10 cellular contexts compared by ENCODE assay signal in genomic region chr21:33212159-33212851, GRCh38. TPM values are rescaled to one million over a fixed set of nuclear protein-coding genes. Genes with fewer than 3 reads are reported as not detected.
DNase-seq lines count a peak whose midpoint lies in the region; ATAC-seq, FAIRE-seq and TF ChIP-seq lines count a peak whose summit lies in the region.
"Had no signal": no experiment of that assay in that cellular context is flagged by ENCODE, and none has a peak within 500 bp of the region (broad histone marks: within the 10 kb centered on the region; RNA-seq: fewer than 3 reads in every experiment).

No MANE protein-coding gene starts in this region.

- H3K27me3 Mint-ChIP-seq in T-helper 17 cell, result no peaks in the 10 kb centered on the region

- H3F3A ChIP-seq in smooth muscle cell (ENCODE audit: low read depth), result peaks cover 11% of the 10 kb centered on the region

- peak overlapping the region; percentile 44 for H3K27ac Mint-ChIP-seq in T-helper 17 cell

- H3K4me2 ChIP-seq in smooth muscle cell, result peak overlapping the region; percentile 68

- H3K4me1 ChIP-seq in smooth muscle cell (ENCODE audit: low read depth), result no peaks in the 10 kb centered on the region
- H3K4me1 ChIP-seq: colonic mucosa, SJSA1 had no signal

- no peak overlapping the region for H3K9ac ChIP-seq in smooth muscle cell (ENCODE audit: low read depth)

- no peaks in the 10 kb centered on the region for H3K9me3 ChIP-seq in T-helper 17 cell (ENCODE audit: control insufficient read depth, low read length, poor library complexity, severe bottlenecking)
- no peaks in the 10 kb centered on the region for H3K9me3 ChIP-seq in smooth muscle cell (replicated peaks; ENCODE audit: low read depth)
- H3K9me3 ChIP-seq: colonic mucosa had no signal

- H3K79me2 ChIP-seq in smooth muscle cell (ENCODE audit: low read depth), result no peaks in the 10 kb centered on the region

- 20% methylated on average over 8 of the region's 8 CpGs for WGBS in smooth muscle cell (ENCODE audit: low lambda C conversion rate)

- H3K36me3 Mint-ChIP-seq in T-helper 17 cell (ENCODE audit: low read depth), result no peaks in the 10 kb centered on the region

- peak overlapping the region; percentile 3 for H3K4me3 Mint-ChIP-seq in T-helper 17 cell

- no peaks in the 10 kb centered on the region for H3K36me3 ChIP-seq in smooth muscle cell (ENCODE audit: low read depth)
- H3K36me3 ChIP-seq: colonic mucosa, SJSA1 had no signal

- H3K27ac ChIP-seq in smooth muscle cell (ENCODE audit: low read depth), result peak overlapping the region; percentile 89
- H3K27ac ChIP-seq: colonic mucosa, SJSA1 had no signal

- no peaks in the 10 kb centered on the region for H4K20me1 ChIP-seq in smooth muscle cell (ENCODE audit: low read depth)

- peak; percentile 24 for ATAC-seq in T-helper 17 cell

- FAIRE-seq in RCC 7860 (lab: Jason Lieb, UNC), result no peak

- H3K4me1 Mint-ChIP-seq in T-helper 17 cell, result peaks cover 41% of the 10 kb centered on the region

- TF ChIP-seq CTCF in fibroblast of mammary gland (conservative IDR thresholded peaks at IDR 0.05; ENCODE audit: control insufficient read depth, insufficient read depth, low read depth, low read length), result no peak
- TF ChIP-seq CTCF in smooth muscle cell (IDR thresholded peaks at IDR 0.05; ENCODE audit: borderline replicate concordance, insufficient read depth, poor library complexity, severe bottlenecking), result no peak

- H3K4me3 ChIP-seq in fibroblast of mammary gland (ENCODE audit: control insufficient read depth, low read depth, low read length) (no peak overlapping the region), smooth muscle cell (peak overlapping the region; percentile 17)
- H3K4me3 ChIP-seq: colonic mucosa, SJSA1 had no signal

- peak overlapping the region; percentile 66 for H2AFZ ChIP-seq in smooth muscle cell (ENCODE audit: low read depth)

- H3K27me3 ChIP-seq in smooth muscle cell (ENCODE audit: low read depth), result no peaks in the 10 kb centered on the region
- H3K27me3 ChIP-seq: colonic mucosa had no signal

- DNase-seq in SIG-M5 treated with dmso at 0.1 percent for 504 hours (lab: John Stamatoyannopoulos, UW; ENCODE audit: unreplicated experiment), result peak; percentile 34
- DNase-seq in SIG-M5 (lab: John Stamatoyannopoulos, UW), result no peak
- no peak for DNase-seq in T-helper 17 cell
- DNase-seq in fibroblast of mammary gland (ENCODE audit: low read depth), result peak; percentile 70
- DNase-seq in smooth muscle cell (lab: John Stamatoyannopoulos, UW; ENCODE audit: unreplicated experiment), result no peak
- DNase-seq in effector CD8-positive, alpha-beta T cell (lab: John Stamatoyannopoulos, UW), result no peak
- no peak for DNase-seq in NCI-H2196 treated with DMSO at 0.1 percent for 48 hours (lab: John Stamatoyannopoulos, UW; ENCODE audit: unreplicated experiment)
- DNase-seq in RCC 7860 (ENCODE audit: low spot score), result no peak
- DNase-seq: colonic mucosa had no signal

RNA-seq across cellular contexts. Expression of gene IFNAR2, which starts 17.4 kb away (rescaled TPM):
- total RNA-seq in T-helper 17 cell, result 10 to 100 TPM; 40.5 to 48.1 TPM
- total RNA-seq in smooth muscle cell, result 26.8 and 33.2 TPM in 2 replicates
- 29.3 and 30.7 TPM in 2 replicates for polyA plus RNA-seq in smooth muscle cell

RNA-seq across cellular contexts. Expression of gene IL10RB, which starts 53.9 kb away (rescaled TPM):
- total RNA-seq in T-helper 17 cell, result 10 to 100 TPM; 17.0 to 18.9 TPM
- 33.4 and 34.4 TPM in 2 replicates for total RNA-seq in smooth muscle cell
- 35.2 and 40.2 TPM in 2 replicates for polyA plus RNA-seq in smooth muscle cell

Comparison
In these comparisons a context has a peak if more than half of its experiments do, and no peak if none do; other contexts are left out.
1. DNase-seq: peak in SIG-M5 treated with dmso at 0.1 percent for 504 hours (single experiment) and fibroblast of mammary gland (single experiment); none in SIG-M5 (single experiment), T-helper 17 cell (0 of 3), smooth muscle cell (single experiment), effector CD8-positive, alpha-beta T cell (single experiment), NCI-H2196 treated with DMSO at 0.1 percent for 48 hours (single experiment) and RCC 7860 (single experiment).